ENCODE assay signal across 1 cellular context in genomic region chr13:21675095-21676007, GRCh38.
TF ChIP-seq lines count a peak whose summit lies in the region.

No MANE protein-coding gene starts in this region.

TF ChIP-seq in GM23338, 12 proteins besides CTCF, POLR2A, EP300 and RAD21 (continued from another document):
- TF ChIP-seq, protein P1, sequence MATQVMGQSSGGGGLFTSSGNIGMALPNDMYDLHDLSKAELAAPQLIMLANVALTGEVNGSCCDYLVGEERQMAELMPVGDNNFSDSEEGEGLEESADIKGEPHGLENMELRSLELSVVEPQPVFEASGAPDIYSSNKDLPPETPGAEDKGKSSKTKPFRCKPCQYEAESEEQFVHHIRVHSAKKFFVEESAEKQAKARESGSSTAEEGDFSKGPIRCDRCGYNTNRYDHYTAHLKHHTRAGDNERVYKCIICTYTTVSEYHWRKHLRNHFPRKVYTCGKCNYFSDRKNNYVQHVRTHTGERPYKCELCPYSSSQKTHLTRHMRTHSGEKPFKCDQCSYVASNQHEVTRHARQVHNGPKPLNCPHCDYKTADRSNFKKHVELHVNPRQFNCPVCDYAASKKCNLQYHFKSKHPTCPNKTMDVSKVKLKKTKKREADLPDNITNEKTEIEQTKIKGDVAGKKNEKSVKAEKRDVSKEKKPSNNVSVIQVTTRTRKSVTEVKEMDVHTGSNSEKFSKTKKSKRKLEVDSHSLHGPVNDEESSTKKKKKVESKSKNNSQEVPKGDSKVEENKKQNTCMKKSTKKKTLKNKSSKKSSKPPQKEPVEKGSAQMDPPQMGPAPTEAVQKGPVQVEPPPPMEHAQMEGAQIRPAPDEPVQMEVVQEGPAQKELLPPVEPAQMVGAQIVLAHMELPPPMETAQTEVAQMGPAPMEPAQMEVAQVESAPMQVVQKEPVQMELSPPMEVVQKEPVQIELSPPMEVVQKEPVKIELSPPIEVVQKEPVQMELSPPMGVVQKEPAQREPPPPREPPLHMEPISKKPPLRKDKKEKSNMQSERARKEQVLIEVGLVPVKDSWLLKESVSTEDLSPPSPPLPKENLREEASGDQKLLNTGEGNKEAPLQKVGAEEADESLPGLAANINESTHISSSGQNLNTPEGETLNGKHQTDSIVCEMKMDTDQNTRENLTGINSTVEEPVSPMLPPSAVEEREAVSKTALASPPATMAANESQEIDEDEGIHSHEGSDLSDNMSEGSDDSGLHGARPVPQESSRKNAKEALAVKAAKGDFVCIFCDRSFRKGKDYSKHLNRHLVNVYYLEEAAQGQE (IDR thresholded peaks at IDR 0.05; ENCODE audit: unreplicated experiment), result no peak
- TF ChIP-seq ZNF114 (CRISPR knock-in tag; IDR thresholded peaks at IDR 0.05) (no peak), NANOG (IDR thresholded peaks at IDR 0.05; ENCODE audit: borderline replicate concordance) (no peak), ETS1 (IDR thresholded peaks at IDR 0.05) (no peak), ZNF462 (CRISPR knock-in tag; IDR thresholded peaks at IDR 0.05) (no peak)
